Comparison of ENCODE assay signal across 19 cellular contexts in genomic region chrX:141936080-141936479, GRCh38. TPM values are rescaled to one million over a fixed set of nuclear protein-coding genes. Genes with fewer than 3 reads are reported as not detected.
A peak's percentile ranks its signal among the peaks of the same experiment; 100 is the strongest.
DNase-seq lines count a peak whose midpoint lies in the region; FAIRE-seq and TF ChIP-seq lines count a peak whose summit lies in the region.
"Had no signal": no experiment of that assay in that cellular context is flagged by ENCODE, and none has a peak within 500 bp of the region (broad histone marks: within the 10 kb centered on the region; RNA-seq: fewer than 3 reads in every experiment).

No MANE protein-coding gene starts in this region.

- H3K4me3 ChIP-seq in MM.1S (ENCODE audit: low read length) (no peak overlapping the region), H1 (ENCODE audit: extremely low read depth in 1 of 4, insufficient read depth in 2 of 4, low read depth in 3 of 4, low read length in 4 of 4) (no peak overlapping the region), neural progenitor cell (no peak overlapping the region)
- H3K4me3 ChIP-seq: heart right ventricle, prostate gland, SK-N-MC had no signal

- no peak overlapping the region for H4K8ac ChIP-seq in H1 (ENCODE audit: extremely low read depth, insufficient read depth, low read length)

- no peaks in the 10 kb centered on the region for H3K36me3 ChIP-seq in MM.1S (replicated peaks; ENCODE audit: insufficient read depth, low read length)
- H3K36me3 ChIP-seq in H1 (ENCODE audit: control insufficient read depth in 2 of 4, insufficient read depth in 4 of 4, low read length in 3 of 4) = no peaks in the 10 kb centered on the region
- H3K36me3 ChIP-seq in neural progenitor cell = no peaks in the 10 kb centered on the region
- H3K36me3 ChIP-seq: heart right ventricle, prostate gland had no signal

- no peak overlapping the region for H3K4ac ChIP-seq in H1 (replicated peaks; ENCODE audit: insufficient read length, low read depth, low read length)

- peak; percentile 44 to 54 for TF ChIP-seq RAD21 in H1 (IDR thresholded peaks at IDR 0.05 in 1 of 2, conservative IDR thresholded peaks at IDR 0.05 in 1 of 2; ENCODE audit: low read depth in 2 of 2, low read length in 2 of 2)

- H3K23ac ChIP-seq in H1 (ENCODE audit: insufficient read length) = no peak overlapping the region

- H3K4me1 Mint-ChIP-seq in neural progenitor cell = no peaks in the 10 kb centered on the region

- H3F3A ChIP-seq in MM.1S (ENCODE audit: insufficient read depth, low read length) (no peaks in the 10 kb centered on the region), neural progenitor cell (ENCODE audit: low read depth) (no peaks in the 10 kb centered on the region)

- H3K4me2 ChIP-seq in MM.1S (ENCODE audit: low read depth, low read length) (no peak overlapping the region), H1 (ENCODE audit: insufficient read depth in 1 of 2, low read depth in 2 of 2, low read length in 2 of 2) (no peak overlapping the region), neural progenitor cell (no peak overlapping the region)

- no peak overlapping the region for H4K5ac ChIP-seq in H1 (ENCODE audit: insufficient read length, low read depth, low read length)

- TF ChIP-seq POLR2A in H1 (IDR thresholded peaks at IDR 0.05; ENCODE audit: control extremely low read depth in 1 of 2, low read depth in 2 of 2, low read length in 2 of 2) = no peak

- H3K9me3 ChIP-seq in MM.1S (replicated peaks; ENCODE audit: insufficient read depth, low read length) (no peaks in the 10 kb centered on the region), H1 (ENCODE audit: insufficient read depth in 2 of 2, low read depth in 1 of 2, low read length in 1 of 2) (no peaks in the 10 kb centered on the region), neural progenitor cell (ENCODE audit: low read depth) (peaks cover 5% of the 10 kb centered on the region)
- H3K9me3 ChIP-seq: prostate gland had no signal

- no peak overlapping the region for H3K14ac ChIP-seq in H1 (ENCODE audit: insufficient read length)

- H2BK5ac ChIP-seq in H1 (ENCODE audit: low read depth, low read length) = no peak overlapping the region

- H2BK120ac ChIP-seq in H1 (replicated peaks; ENCODE audit: low read depth, low read length) = no peak overlapping the region

- H3K27me3 ChIP-seq in MM.1S (replicated peaks; ENCODE audit: insufficient read depth, low read length) = no peaks in the 10 kb centered on the region
- no peaks in the 10 kb centered on the region for H3K27me3 ChIP-seq in H1 (replicated peaks in 1 of 4; ENCODE audit: control insufficient read depth in 3 of 4, extremely low read depth in 1 of 4, insufficient read depth in 3 of 4, low read length in 3 of 4)
- no peaks in the 10 kb centered on the region for H3K27me3 ChIP-seq in neural progenitor cell
- H3K27me3 ChIP-seq: heart right ventricle had no signal

- H3K23me2 ChIP-seq in H1 (ENCODE audit: low read depth, low read length) = no peaks in the 10 kb centered on the region

- no peaks in the 10 kb centered on the region for H3K79me1 ChIP-seq in H1 (ENCODE audit: low read depth, low read length)

- H2BK12ac ChIP-seq in H1 (ENCODE audit: low read depth, low read length) = no peak overlapping the region

- H3K9ac ChIP-seq in MM.1S (ENCODE audit: low read length) (no peak overlapping the region), H1 (replicated peaks in 1 of 4; ENCODE audit: extremely low read depth in 1 of 4, low read depth in 3 of 4, low read length in 3 of 4) (no peak overlapping the region), neural progenitor cell (no peak overlapping the region)

- H3K79me2 ChIP-seq in MM.1S (ENCODE audit: low read length) (no peaks in the 10 kb centered on the region), H1 (ENCODE audit: control insufficient read depth in 1 of 2, insufficient read depth in 2 of 2, low read length in 2 of 2) (no peaks in the 10 kb centered on the region), neural progenitor cell (ENCODE audit: low read depth) (no peaks in the 10 kb centered on the region)

- H2AK5ac ChIP-seq in H1 (ENCODE audit: low read depth, low read length) = no peak overlapping the region

- H3K9me2 ChIP-seq in MM.1S (replicated peaks; ENCODE audit: insufficient read depth, low read length) = no peaks in the 10 kb centered on the region

- peak; percentile 38 for TF ChIP-seq CTCF in MM.1S (IDR thresholded peaks at IDR 0.05; ENCODE audit: low read length)
- TF ChIP-seq CTCF in H1 (IDR thresholded peaks at IDR 0.05; ENCODE audit: control extremely low read depth in 1 of 3, insufficient read depth in 1 of 3, low read depth in 1 of 3, low read length in 3 of 3) = peak in 2 of 3 experiments; percentile 21 to 28; a peak in 2 of 4 replicates
- TF ChIP-seq CTCF in neural progenitor cell (IDR thresholded peaks at IDR 0.05) = peak; percentile 26

- no peak overlapping the region for H3K18ac ChIP-seq in H1 (ENCODE audit: extremely low read depth, low read length)

- no peak for TF ChIP-seq EP300 in H1 (IDR thresholded peaks at IDR 0.05; ENCODE audit: borderline replicate concordance in 1 of 2, low read depth in 2 of 2, low read length in 2 of 2)

- H3K36me3 Mint-ChIP-seq in neural progenitor cell = no peaks in the 10 kb centered on the region
- H3K36me3 Mint-ChIP-seq: activated CD4-positive, alpha-beta memory T cell treated with anti-CD3 and anti-CD28 coated beads for 36 hours had no signal

- H4K20me1 ChIP-seq in MM.1S (ENCODE audit: insufficient read depth, low read length) = no peaks in the 10 kb centered on the region
- H4K20me1 ChIP-seq in H1 (replicated peaks in 1 of 2; ENCODE audit: control insufficient read depth in 1 of 2, insufficient read depth in 2 of 2, low read length in 2 of 2) = no peaks in the 10 kb centered on the region
- no peaks in the 10 kb centered on the region for H4K20me1 ChIP-seq in neural progenitor cell (ENCODE audit: low read depth)

- H3K27ac Mint-ChIP-seq in neural progenitor cell = no peak overlapping the region
- H3K27ac Mint-ChIP-seq: activated CD4-positive, alpha-beta memory T cell treated with anti-CD3 and anti-CD28 coated beads for 36 hours; activated T-cell treated with anti-CD3 and anti-CD28 coated beads, Interleukin-2, amount 50 U/mL, for 72 hours had no signal

- H3K9me3 Mint-ChIP-seq in neural progenitor cell = no peaks in the 10 kb centered on the region
- H3K9me3 Mint-ChIP-seq: activated CD4-positive, alpha-beta memory T cell treated with anti-CD3 and anti-CD28 coated beads for 36 hours; activated T-cell treated with anti-CD3 and anti-CD28 coated beads, Interleukin-2, amount 50 U/mL, for 72 hours had no signal

- no peak overlapping the region for H3K4me3 Mint-ChIP-seq in neural progenitor cell
- H3K4me3 Mint-ChIP-seq: activated CD4-positive, alpha-beta memory T cell treated with anti-CD3 and anti-CD28 coated beads for 36 hours; activated T-cell treated with anti-CD3 and anti-CD28 coated beads, Interleukin-2, amount 50 U/mL, for 72 hours had no signal

- 57% methylated on average over 1 of the region's 1 CpG; no CpG with 5 or more reads in 1 of the 2 experiments for WGBS in H1 (ENCODE audit: extremely low coverage in 1 of 2, insufficient coverage in 1 of 2, insufficient read length in 1 of 2, insufficient replicate concordance in 2 of 2, low coverage in 1 of 2, low lambda C conversion rate in 2 of 2, missing lambda C conversion rate in 1 of 2), 2 experiments

- H2BK15ac ChIP-seq in H1 (ENCODE audit: low read length) = no peak overlapping the region

- CTCF ChIA-PET in H1 (lab: Charles Lee; ENCODE audit: partially characterized antibody) = interaction anchor here (0.9 to 1.0 kb wide), 2 partner anchors 97 to 419 kb away, joined by 3 read pairs; no protein-coding TSS in a partner anchor

- no peaks in the 10 kb centered on the region for H3K4me1 ChIP-seq in MM.1S (ENCODE audit: low read length)
- no peaks in the 10 kb centered on the region for H3K4me1 ChIP-seq in H1 (replicated peaks in 1 of 4; ENCODE audit: control insufficient read depth in 3 of 4, insufficient read depth in 4 of 4, low read length in 3 of 4)
- H3K4me1 ChIP-seq in neural progenitor cell = no peaks in the 10 kb centered on the region
- H3K4me1 ChIP-seq: heart right ventricle, prostate gland had no signal

- H2AFZ ChIP-seq in MM.1S (ENCODE audit: low read length) = no peak overlapping the region
- no peak overlapping the region for H2AFZ ChIP-seq in H1 (ENCODE audit: low read length)
- no peak overlapping the region for H2AFZ ChIP-seq in neural progenitor cell (replicated peaks)

- peak; percentile 6 for DNase-seq in H4 (ENCODE audit: low spot score)
- DNase-seq in MM.1S = peak; percentile 24
- no peak for DNase-seq in H1 (ENCODE audit: low read depth in 1 of 2, low spot score in 2 of 2)
- DNase-seq in neural progenitor cell (ENCODE audit: low spot score) = peak; percentile 2
- no peak for DNase-seq in NCI-H2227 treated with DMSO at 0.1 percent for 48 hours (lab: John Stamatoyannopoulos, UW)
- DNase-seq in stimulated activated CD4-positive, alpha-beta T cell treated with anti-CD3 and anti-CD28 coated beads, Interleukin-2, amount 100 ng/mL, for 48 hours = no peak
- no peak for DNase-seq in NCI-H1436 (lab: John Stamatoyannopoulos, UW)
- DNase-seq: activated CD4-positive, alpha-beta memory T cell treated with anti-CD3 and anti-CD28 coated beads for 36 hours; activated T-cell treated with anti-CD3 and anti-CD28 coated beads, Interleukin-2, amount 50 U/mL, for 72 hours; cerebellar nuclear complex; heart right ventricle; left colon; NCI-H2107; stimulated activated CD4-positive, alpha-beta T cell treated with anti-CD3 and anti-CD28 coated beads, Interleukin-12 subunit alpha, Interleukin-12 subunit beta, amount 100 ng/mL, for 4 hours had no signal

- H4K91ac ChIP-seq in H1 (replicated peaks; ENCODE audit: insufficient read length, low read length) = no peak overlapping the region

- H2BK20ac ChIP-seq in H1 (ENCODE audit: low read length) = no peak overlapping the region

- H3K56ac ChIP-seq in H1 (replicated peaks; ENCODE audit: insufficient read length, low read depth, low read length) = no peak overlapping the region

- POLR2A ChIA-PET in H1 (lab: Charles Lee; ENCODE audit: partially characterized antibody) = no interaction called here

- no peak for FAIRE-seq in H1 (lab: Jason Lieb, UNC)
- FAIRE-seq: GM12891, TTC549 had no signal

- H3K27ac ChIP-seq in MM.1S (ENCODE audit: low read length) (no peak overlapping the region), H1 (ENCODE audit: low read depth, low read length) (no peak overlapping the region), neural progenitor cell (no peak overlapping the region)
- H3K27ac ChIP-seq: heart right ventricle, prostate gland, SK-N-MC had no signal

- H3K27me3 Mint-ChIP-seq in neural progenitor cell (ENCODE audit: insufficient read depth, low read depth) = no peaks in the 10 kb centered on the region
- H3K27me3 Mint-ChIP-seq: activated CD4-positive, alpha-beta memory T cell treated with anti-CD3 and anti-CD28 coated beads for 36 hours had no signal

RNA-seq across cellular contexts. Expression of gene MAGEC1, which starts 32.4 kb away (rescaled TPM):
- 6.7 and 7.4 TPM in 2 replicates for total RNA-seq in H4 (2014; rRNA removed; shearing (Covaris generic))
- not detected in 2 replicates for total RNA-seq in H1 (2021; fragmentation: NEBNext Ultra II Directional; extraction: Animal tissue kit (Norgen Biotek cat#: 25700))
- polyA plus RNA-seq in H1 (2011; rRNA removed) = not detected in 2 replicates
- polyA plus RNA-seq in H1 (2011; cell fraction: cytosol; rRNA removed) = not detected
- not detected for polyA plus RNA-seq in H1 (2011; cell fraction: nucleus; rRNA removed)
- not detected in 4 replicates for polyA plus RNA-seq in H1 (2012, experiment 1 of 2)
- not detected for polyA plus RNA-seq in H1 (2012, experiment 2 of 2)
- polyA plus RNA-seq in H1 (2013, experiment 1 of 2) = not detected
- polyA plus RNA-seq in H1 (2013, experiment 2 of 2) = not detected
- polyA minus RNA-seq in H1 (2011; rRNA and poly(A)+ RNA removed) = not detected in 2 replicates
- polyA minus RNA-seq in H1 (2011; cell fraction: cytosol; rRNA and poly(A)+ RNA removed) = not detected
- not detected for polyA minus RNA-seq in H1 (2011; cell fraction: nucleus; rRNA and poly(A)+ RNA removed)
- not detected in 2 replicates for total RNA-seq in neural progenitor cell (ENCODE audit: low replicate concordance)
- total RNA-seq: activated CD4-positive, alpha-beta memory T cell treated with anti-CD3 and anti-CD28 coated beads for 36 hours; activated T-cell treated with anti-CD3 and anti-CD28 coated beads, Interleukin-2, amount 50 U/mL, for 72 hours; heart right ventricle; left colon had no signal
- polyA plus RNA-seq: esophagus, heart right ventricle had no signal

Comparison
In these comparisons a context has a peak if more than half of its experiments do, and no peak if none do; other contexts are left out.
1. DNase-seq: peak in H4 (single experiment), MM.1S (single experiment) and neural progenitor cell (single experiment); none in H1 (0 of 2), NCI-H2227 treated with DMSO at 0.1 percent for 48 hours (single experiment), stimulated activated CD4-positive, alpha-beta T cell treated with anti-CD3 and anti-CD28 coated beads, Interleukin-2, amount 100 ng/mL, for 48 hours (0 of 2) and NCI-H1436 (single experiment).
2. Peak in every context shown above with its lines, with median percentiles within 50 percentile points of each other: CTCF ChIP-seq.